In the genomic region with DNA sequence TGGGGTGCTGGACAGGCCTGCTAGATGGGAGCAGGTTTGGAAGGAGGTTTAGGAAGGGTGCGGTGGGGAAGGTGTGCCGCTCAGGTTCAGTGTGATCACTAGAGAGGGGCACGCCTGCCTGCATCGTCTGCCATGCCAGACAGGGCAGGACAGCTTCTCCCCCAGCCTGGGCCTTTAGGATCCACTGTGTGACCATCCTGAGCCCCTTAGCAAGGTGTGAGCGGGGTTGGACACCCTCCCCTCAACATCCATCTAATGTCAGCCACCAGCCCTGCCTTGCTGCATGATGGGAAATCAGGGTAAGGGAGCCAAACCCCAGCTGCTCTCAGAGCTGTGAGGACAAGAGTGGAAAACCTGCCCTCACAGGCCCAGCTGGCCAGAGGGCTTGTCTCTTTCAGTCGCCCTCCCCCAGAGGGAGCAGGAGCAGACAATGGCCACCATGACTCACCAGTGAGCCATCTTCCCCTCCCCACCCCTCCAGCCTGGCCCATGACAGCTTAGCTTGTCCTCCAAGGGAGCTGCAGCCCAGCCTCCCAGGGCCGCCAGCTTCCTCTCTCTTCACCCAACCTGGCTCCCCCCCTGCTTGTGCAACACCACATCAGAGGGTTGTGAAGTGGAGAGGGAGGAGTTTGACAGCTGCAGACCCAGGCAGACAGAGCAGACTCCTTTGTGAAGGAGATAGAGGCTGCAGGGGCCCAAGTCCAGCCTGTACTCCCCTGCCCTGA, we compare ENCODE assay signal across 8 cellular contexts. TPM values are rescaled to one million over a fixed set of nuclear protein-coding genes. Genes with fewer than 3 reads are reported as not detected.
DNase-seq lines count a peak whose midpoint lies in the region; ATAC-seq and TF ChIP-seq lines count a peak whose summit lies in the region.

No MANE protein-coding gene starts in this region.

- H3K36me3 Mint-ChIP-seq in activated naive CD4-positive, alpha-beta T cell treated with anti-CD3 and anti-CD28 coated beads, Interleukin-2, amount 10 ng/mL, durations not matched to agents 7 days and 5 days: peaks cover 14% of the 10 kb centered on the region

- H3K4me1 ChIP-seq in SJCRH30 (peaks cover 55% of the 10 kb centered on the region), gastroesophageal sphincter (peaks cover 0 to 38% (median 11%) of the 10 kb centered on the region in 3 donors)

- H3K27ac ChIP-seq in SJCRH30 (peak overlapping the region; percentile 68), gastroesophageal sphincter (peak overlapping the region in 3 of 4 donors; percentile 38 to 67 (median 53))

- H3K27me3 ChIP-seq in SJCRH30: no peaks in the 10 kb centered on the region
- no peaks in the 10 kb centered on the region for H3K27me3 ChIP-seq in gastroesophageal sphincter

- TF ChIP-seq CTCF in gastroesophageal sphincter (IDR thresholded peaks at IDR 0.05): no peak

- H3K27ac Mint-ChIP-seq in activated naive CD4-positive, alpha-beta T cell treated with anti-CD3 and anti-CD28 coated beads, Interleukin-2, amount 10 ng/mL, durations not matched to agents 7 days and 5 days: peak overlapping the region; percentile 98

- peaks cover 89% of the 10 kb centered on the region for H3K4me1 Mint-ChIP-seq in activated naive CD4-positive, alpha-beta T cell treated with anti-CD3 and anti-CD28 coated beads, Interleukin-2, amount 10 ng/mL, durations not matched to agents 7 days and 5 days

- TF ChIP-seq POLR2A in gastroesophageal sphincter (IDR thresholded peaks at IDR 0.05): no peak

- H3K9me3 Mint-ChIP-seq in activated naive CD4-positive, alpha-beta T cell treated with anti-CD3 and anti-CD28 coated beads, Interleukin-2, amount 10 ng/mL, durations not matched to agents 7 days and 5 days: peaks cover 4% of the 10 kb centered on the region

- H3K4me3 Mint-ChIP-seq in activated naive CD4-positive, alpha-beta T cell treated with anti-CD3 and anti-CD28 coated beads, Interleukin-2, amount 10 ng/mL, durations not matched to agents 7 days and 5 days: peak overlapping the region; percentile 58

- H3K27me3 Mint-ChIP-seq in activated naive CD4-positive, alpha-beta T cell treated with anti-CD3 and anti-CD28 coated beads, Interleukin-2, amount 10 ng/mL, durations not matched to agents 7 days and 5 days: peaks cover 43% of the 10 kb centered on the region

- CTCF ChIA-PET in activated naive CD4-positive, alpha-beta T cell treated with anti-CD3 and anti-CD28 coated beads, Interleukin-2, amount 10 ng/mL, durations not matched to agents 7 days and 5 days (lab: Charles Lee): interaction anchor here (1.0 to 26.5 kb wide), 5 partner anchors 10 to 307 kb away, joined by 3 to 1108 read pairs (median 5); a partner anchor contains a TSS

- H3K9me3 ChIP-seq in SJCRH30 (replicated peaks) (no peaks in the 10 kb centered on the region), gastroesophageal sphincter (no peaks in the 10 kb centered on the region)

- 76 to 80% methylated on average over 1 to 6 of the region's 7 CpGs for whole genome bisulfite sequencing in gastroesophageal sphincter (ENCODE audit: low coverage in 1 of 2), 2 donors

- TF ChIP-seq EP300 in gastroesophageal sphincter (IDR thresholded peaks at IDR 0.05): no peak

- H3K4me3 ChIP-seq in SJCRH30 (no peak overlapping the region), gastroesophageal sphincter (no peak overlapping the region)

- ATAC-seq in gastroesophageal sphincter (peak; percentile 96), HG03280 (IDR thresholded peaks at IDR 0.05; ENCODE audit: unreplicated experiment) (no peak)

- H3K36me3 ChIP-seq in SJCRH30: no peaks in the 10 kb centered on the region
- no peaks in the 10 kb centered on the region for H3K36me3 ChIP-seq in gastroesophageal sphincter

- DNase-seq in COR-L47 (lab: John Stamatoyannopoulos, UW): peak; percentile 53
- DNase-seq in Kasumi-1 (lab: John Stamatoyannopoulos, UW): peak; percentile 94 to 95
- peak; percentile 98 to 99 for DNase-seq in SJCRH30
- peak; percentile 96 for DNase-seq in activated naive CD4-positive, alpha-beta T cell treated with anti-CD3 and anti-CD28 coated beads, Interleukin-2, amount 10 ng/mL, durations not matched to agents 7 days and 5 days
- DNase-seq in occipital lobe (lab: John Stamatoyannopoulos, UW): peak; percentile 87
- peak; percentile 92 for DNase-seq in superior temporal gyrus (ENCODE audit: extremely low spot score)

RNA-seq across cellular contexts. Expression of a gene that starts 37.0 kb away (rescaled TPM):
- 2.1 and 2.2 TPM in 2 replicates for total RNA-seq in SJCRH30 (2014; rRNA removed; shearing (Covaris generic))
- total RNA-seq in gastroesophageal sphincter: 1 to 10 TPM in 1 of 4 donors, under 1 TPM in 3; 0.67 to 1.1 (median 0.83) TPM
- 1.1 TPM for total RNA-seq in occipital lobe

RNA-seq across cellular contexts. Expression of a gene that starts 56.8 kb away (rescaled TPM):
- total RNA-seq in SJCRH30 (2014; rRNA removed; shearing (Covaris generic)): 5.2 and 5.5 TPM in 2 replicates
- total RNA-seq in gastroesophageal sphincter (1 to 10 TPM; 3.1 to 8.9 (median 5.5) TPM), occipital lobe (45.9 TPM)
